In genomic region chr18:36830141-36830495, GRCh38 we compare ENCODE assay signal across 1 cellular context.
TF ChIP-seq lines count a peak whose summit lies in the region.

No MANE protein-coding gene starts in this region.

TF ChIP-seq in HCT116, 20 proteins besides CTCF, POLR2A, EP300 and RAD21 (continued from another document):
- no peak for TF ChIP-seq ZBTB33 (IDR thresholded peaks at IDR 0.05; ENCODE audit: extremely low read depth, insufficient replicate concordance, low read length)
- TF ChIP-seq, protein P1, sequence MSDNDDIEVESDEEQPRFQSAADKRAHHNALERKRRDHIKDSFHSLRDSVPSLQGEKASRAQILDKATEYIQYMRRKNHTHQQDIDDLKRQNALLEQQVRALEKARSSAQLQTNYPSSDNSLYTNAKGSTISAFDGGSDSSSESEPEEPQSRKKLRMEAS (IDR thresholded peaks at IDR 0.05): no peak
